ENCODE assay signal across 1 cellular context in the genomic region with DNA sequence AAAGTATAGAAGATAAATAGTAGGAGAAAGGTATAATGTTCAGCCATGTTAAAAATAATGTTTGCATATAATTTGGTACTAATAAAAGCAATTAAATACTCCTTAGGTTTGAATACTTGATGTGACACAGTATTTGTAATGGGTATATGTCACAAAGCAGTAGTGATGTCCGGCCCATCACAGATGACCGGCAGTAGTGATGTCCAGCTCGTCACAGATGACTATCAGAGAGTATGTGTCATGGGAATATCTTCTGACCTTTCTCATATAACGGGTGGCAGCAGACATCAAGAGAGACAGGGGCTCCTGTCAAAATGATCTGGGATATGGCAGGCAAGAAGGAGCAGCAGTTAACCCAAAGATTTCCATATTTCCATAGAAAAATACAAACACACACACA.
TF ChIP-seq lines count a peak whose summit lies in the region.

No MANE protein-coding gene starts in this region.

TF ChIP-seq in IMR-90, 13 proteins besides CTCF, POLR2A, EP300 and RAD21:
- TF ChIP-seq USF2 (IDR thresholded peaks at IDR 0.05; ENCODE audit: low read depth, low read length) (no peak), CHD1 (IDR thresholded peaks at IDR 0.05; ENCODE audit: low read depth, low read length) (no peak)
